ENCODE assay signal across 31 cellular contexts in genomic region chr5:130386155-130386554, GRCh38.
DNase-seq lines count a peak whose midpoint lies in the region; ATAC-seq and TF ChIP-seq lines count a peak whose summit lies in the region.
"Had no signal": no experiment of that assay in that cellular context is flagged by ENCODE, and none has a peak within 500 bp of the region (broad histone marks: within the 10 kb centered on the region; RNA-seq: fewer than 3 reads in every experiment).

No MANE protein-coding gene starts in this region.

- in situ Hi-C loops in mammary epithelial cell (cut with MboI; ENCODE audit: low sequenced_read_pairs in 2 of 2) = no loop called here

- no peaks in the 10 kb centered on the region for H3K27me3 ChIP-seq in mammary epithelial cell (ENCODE audit: insufficient read depth, low read length)
- no peaks in the 10 kb centered on the region for H3K27me3 ChIP-seq in hepatocyte
- H3K27me3 ChIP-seq in heart left ventricle = no peaks in the 10 kb centered on the region
- H3K27me3 ChIP-seq: BLaER1 treated with 17β-estradiol and CSF1 and Interleukin-3, amounts not matched to agents 10 nM and 100 nM; Peyer's patch; SJSA1; vagina had no signal

- H3K4me2 ChIP-seq in mammary epithelial cell (ENCODE audit: insufficient read depth, low read depth, low read length) = no peak overlapping the region
- no peak overlapping the region for H3K4me2 ChIP-seq in hepatocyte
- H3K4me2 ChIP-seq: BLaER1 treated with 17β-estradiol and CSF1 and Interleukin-3, amounts not matched to agents 10 nM and 100 nM had no signal

- CTCF ChIA-PET in mammary epithelial cell (lab: Charles Lee; ENCODE audit: low non-redundant PET) = no interaction called here

- H3K9me2 ChIP-seq in hepatocyte (replicated peaks; ENCODE audit: insufficient read depth) = no peaks in the 10 kb centered on the region

- H3K27ac Mint-ChIP-seq in osteocyte (ENCODE audit: unreplicated experiment) = peak overlapping the region; percentile 29
- H3K27ac Mint-ChIP-seq: T-helper 1 cell treated with Interleukin-12 subunit alpha and Interleukin-12 subunit beta and Interleukin-4 antibody, amounts not matched to agents 30 μg/mL and 1 μg/mL, for 36 hours had no signal

- H3K27ac ChIP-seq in mammary epithelial cell (ENCODE audit: insufficient read depth, low read depth, low read length) = no peak overlapping the region
- H3K27ac ChIP-seq in hepatocyte = no peak overlapping the region
- H3K27ac ChIP-seq in heart left ventricle = no peak overlapping the region
- H3K27ac ChIP-seq: BLaER1 treated with 17β-estradiol and CSF1 and Interleukin-3, amounts not matched to agents 10 nM and 100 nM; parathyroid adenoma; Peyer's patch; SJSA1; vagina had no signal

- H3K4me1 ChIP-seq in mammary epithelial cell (ENCODE audit: insufficient read depth, low read length) (no peaks in the 10 kb centered on the region), hepatocyte (ENCODE audit: insufficient read depth) (no peaks in the 10 kb centered on the region), heart left ventricle (no peaks in the 10 kb centered on the region)
- H3K4me1 ChIP-seq: BLaER1 treated with 17β-estradiol and CSF1 and Interleukin-3, amounts not matched to agents 10 nM and 100 nM; parathyroid adenoma; Peyer's patch; SJSA1; vagina had no signal

- no peaks in the 10 kb centered on the region for H3K27me3 Mint-ChIP-seq in osteocyte (ENCODE audit: unreplicated experiment)
- H3K27me3 Mint-ChIP-seq: naive B cell had no signal

- TF ChIP-seq POLR2A in NB4 (IDR thresholded peaks at IDR 0.05; ENCODE audit: extremely low read depth, insufficient read length) (no peak), heart left ventricle (IDR thresholded peaks at IDR 0.05) (no peak)

- no TSS peak for BruUV-seq in mammary epithelial cell (replicated peaks; lab: Mats Ljungman, UMichigan)

- peaks cover 6% of the 10 kb centered on the region for H3K4me1 Mint-ChIP-seq in osteocyte (ENCODE audit: unreplicated experiment)
- H3K4me1 Mint-ChIP-seq: endodermal cell, naive B cell had no signal

- H3K9ac ChIP-seq in mammary epithelial cell (ENCODE audit: insufficient read depth, low read length) = no peak overlapping the region
- H3K9ac ChIP-seq: BLaER1 treated with 17β-estradiol and CSF1 and Interleukin-3, amounts not matched to agents 10 nM and 100 nM; parathyroid adenoma had no signal

- peak overlapping the region; percentile 30 for H2AFZ ChIP-seq in mammary epithelial cell (ENCODE audit: low read depth, low read length)
- peak overlapping the region; percentile 3 for H2AFZ ChIP-seq in hepatocyte
- H2AFZ ChIP-seq: parathyroid adenoma had no signal

- H3K9me3 ChIP-seq in mammary epithelial cell (replicated peaks; ENCODE audit: insufficient read depth, low read length) (no peaks in the 10 kb centered on the region), hepatocyte (ENCODE audit: low read depth) (no peaks in the 10 kb centered on the region), heart left ventricle (no peaks in the 10 kb centered on the region)
- H3K9me3 ChIP-seq: BLaER1 treated with 17β-estradiol and CSF1 and Interleukin-3, amounts not matched to agents 10 nM and 100 nM; Peyer's patch; SJSA1; vagina had no signal

- DNase-seq in NB4 (ENCODE audit: low read depth) = peak; percentile 4
- DNase-seq in mammary epithelial cell = no peak
- no peak for DNase-seq in hepatocyte (ENCODE audit: low spot score)
- DNase-seq in osteocyte (ENCODE audit: extremely low spot score, unreplicated experiment) = no peak
- DNase-seq in heart left ventricle = no peak
- no peak for DNase-seq in epidermal melanocyte (ENCODE audit: insufficient read length, low spot score)
- DNase-seq: activated CD4-positive, alpha-beta T cell treated with anti-CD3 and anti-CD28 coated beads for 4 hours; activated naive CD4-positive, alpha-beta T cell treated with Interleukin-2 at 50 U/mL for 16 hours; activated T-cell treated with anti-CD3 and anti-CD28 coated beads, Interleukin-2, amount 50 U/mL, for 4 hours; amygdala; Calu3; cortex of kidney; endodermal cell; head of caudate nucleus; KG1; left colon; naive B cell; NCI-H1694; NCI-H2171 treated with DMSO at 0.1 percent for 48 hours; NCI-H524 treated with DMSO at 0.1 percent for 48 hours; Peyer's patch; right cardiac atrium; stimulated activated CD4-positive, alpha-beta T cell treated with anti-CD3 and anti-CD28 coated beads, Interleukin-4, amount 100 ng/mL, for 4 hours; stimulated activated naive CD4-positive, alpha-beta T cell treated with Interleukin-2 at 50 U/mL for 16 hours had no signal

- dilution Hi-C loops in mammary epithelial cell (cut with HindIII; ENCODE audit: low sequenced_read_pairs) = no loop called here

- ATAC-seq in HG03460 (IDR thresholded peaks at IDR 0.05; ENCODE audit: unreplicated experiment) (no peak), heart left ventricle (no peak), HG02588 (IDR thresholded peaks at IDR 0.05; ENCODE audit: unreplicated experiment) (no peak)
- ATAC-seq: activated T-cell treated with anti-CD3 and anti-CD28 coated beads, Interleukin-2, amount 50 U/mL, for 4 hours; left colon; right cardiac atrium had no signal

- peaks cover 3% of the 10 kb centered on the region for H3K36me3 Mint-ChIP-seq in osteocyte (ENCODE audit: unreplicated experiment)
- H3K36me3 Mint-ChIP-seq: naive B cell had no signal

- no peaks in the 10 kb centered on the region for H3K36me3 ChIP-seq in mammary epithelial cell (ENCODE audit: insufficient read depth, low read length)
- H3K36me3 ChIP-seq in hepatocyte (replicated peaks; ENCODE audit: insufficient read depth, low read depth) = no peaks in the 10 kb centered on the region
- no peaks in the 10 kb centered on the region for H3K36me3 ChIP-seq in heart left ventricle
- H3K36me3 ChIP-seq: BLaER1 treated with 17β-estradiol and CSF1 and Interleukin-3, amounts not matched to agents 10 nM and 100 nM; Peyer's patch; SJSA1; vagina had no signal

- TF ChIP-seq CTCF in NB4 (IDR thresholded peaks at IDR 0.05; ENCODE audit: low read depth, low read length) (no peak), mammary epithelial cell (conservative IDR thresholded peaks at IDR 0.05 in 1 of 2, IDR thresholded peaks at IDR 0.05 in 1 of 2; ENCODE audit: extremely low read depth in 1 of 2, insufficient read depth in 1 of 2, low read depth in 1 of 2, low read length in 2 of 2) (no peak), hepatocyte (IDR thresholded peaks at IDR 0.05; ENCODE audit: poor library complexity) (no peak), osteocyte (IDR thresholded peaks at IDR 0.05) (peak; percentile 21), heart left ventricle (IDR thresholded peaks at IDR 0.05) (no peak)

- H3K79me2 ChIP-seq in mammary epithelial cell (ENCODE audit: insufficient read depth, low read length) = no peaks in the 10 kb centered on the region
- no peaks in the 10 kb centered on the region for H3K79me2 ChIP-seq in hepatocyte
- H3K79me2 ChIP-seq: parathyroid adenoma had no signal

- no peak overlapping the region for H3K4me3 ChIP-seq in NB4 (ENCODE audit: low read depth, low read length)
- H3K4me3 ChIP-seq in mammary epithelial cell (replicated peaks in 1 of 3; ENCODE audit: insufficient read depth in 1 of 3, low read depth in 2 of 3, low read length in 3 of 3) = no peak overlapping the region
- H3K4me3 ChIP-seq in hepatocyte = no peak overlapping the region
- no peak overlapping the region for H3K4me3 ChIP-seq in heart left ventricle
- H3K4me3 ChIP-seq: BLaER1 treated with 17β-estradiol and CSF1 and Interleukin-3, amounts not matched to agents 10 nM and 100 nM; Peyer's patch; SJSA1; vagina had no signal

- whole genome bisulfite sequencing in mammary epithelial cell (ENCODE audit: low coverage, missing lambda C conversion rate) = 78% methylated on average over 1 of the region's 1 CpG
- WGBS in hepatocyte (ENCODE audit: low lambda C conversion rate, missing lambda C conversion rate) = 52% methylated on average over 1 of the region's 1 CpG
- WGBS in heart left ventricle, 4 donors = 41 to 66% (median 50%) methylated on average over 1 of the region's 1 CpG

- H4K20me1 ChIP-seq in mammary epithelial cell (ENCODE audit: insufficient read depth, low read length) (no peaks in the 10 kb centered on the region), hepatocyte (ENCODE audit: insufficient read depth, poor library complexity, severe bottlenecking) (no peaks in the 10 kb centered on the region)
- H4K20me1 ChIP-seq: BLaER1 treated with 17β-estradiol and CSF1 and Interleukin-3, amounts not matched to agents 10 nM and 100 nM had no signal

- intact Hi-C loops in mammary epithelial cell (cut with micrococcal nuclease) = no loop called here
- intact Hi-C loops in heart left ventricle (cut with DNase I) = no loop called here

- H3K9me3 Mint-ChIP-seq in osteocyte (ENCODE audit: unreplicated experiment) = peaks cover 5% of the 10 kb centered on the region
- H3K9me3 Mint-ChIP-seq: activated T-cell treated with anti-CD3 and anti-CD28 coated beads, Interleukin-2, amount 50 U/mL, for 4 hours; endodermal cell; naive B cell; T-helper 1 cell treated with Interleukin-12 subunit alpha and Interleukin-12 subunit beta and Interleukin-4 antibody, amounts not matched to agents 30 μg/mL and 1 μg/mL, for 36 hours had no signal

- H3K4me3 Mint-ChIP-seq in osteocyte (ENCODE audit: unreplicated experiment) = no peak overlapping the region
- H3K4me3 Mint-ChIP-seq: activated T-cell treated with anti-CD3 and anti-CD28 coated beads, Interleukin-2, amount 50 U/mL, for 4 hours; endodermal cell; naive B cell; T-helper 1 cell treated with Interleukin-12 subunit alpha and Interleukin-12 subunit beta and Interleukin-4 antibody, amounts not matched to agents 30 μg/mL and 1 μg/mL, for 36 hours had no signal
